In the genomic region with DNA sequence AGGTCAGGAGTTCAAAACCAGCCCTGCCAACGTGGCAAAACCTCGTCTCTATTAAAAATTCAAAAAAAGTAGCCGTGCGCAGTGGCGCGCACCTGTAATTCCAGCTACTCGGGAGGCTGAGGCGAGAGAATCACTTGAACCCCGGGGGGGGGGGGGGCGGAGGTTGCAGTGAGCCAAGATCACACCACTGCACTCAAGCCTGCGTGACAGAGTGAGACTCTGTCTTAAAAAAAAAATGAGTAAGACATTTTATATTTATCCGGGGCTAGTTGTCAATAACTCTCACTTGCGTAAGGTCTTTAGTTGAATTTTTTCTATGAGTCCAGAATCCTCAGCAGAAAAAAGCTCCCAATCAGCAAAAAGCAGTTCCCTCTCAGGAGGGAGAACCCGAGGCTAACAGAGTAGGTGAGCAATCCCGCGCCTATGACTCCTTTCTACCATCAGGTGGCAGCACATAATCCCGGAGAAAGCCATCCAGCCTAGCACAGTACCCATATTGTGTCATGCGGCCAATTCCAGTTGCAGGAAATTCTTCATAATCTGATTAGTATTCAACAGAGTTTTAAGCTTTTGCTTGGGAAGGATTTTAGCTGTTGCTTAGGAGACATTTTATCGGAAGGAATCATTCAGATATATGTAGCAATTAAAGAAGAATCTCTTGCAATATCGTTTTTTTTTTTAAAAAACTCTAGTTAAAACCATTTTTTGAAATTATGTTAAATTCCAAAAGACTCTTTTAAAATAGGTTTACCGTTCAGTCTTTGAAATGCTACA, we compare ENCODE assay signal across 8 cellular contexts. TPM values are rescaled to one million over a fixed set of nuclear protein-coding genes. Genes with fewer than 3 reads are reported as not detected.
DNase-seq lines count a peak whose midpoint lies in the region; ATAC-seq and TF ChIP-seq lines count a peak whose summit lies in the region.

No MANE protein-coding gene starts in this region.

- DNase-seq in NCI-H146 treated with DMSO at 0.1 percent for 48 hours (lab: John Stamatoyannopoulos, UW; ENCODE audit: unreplicated experiment) (peak; percentile 40), T-helper 2 cell (peak in 4 of 5 experiments; percentile 17 to 54 (median 21)), anterior cingulate cortex (lab: John Stamatoyannopoulos, UW) (peak in 53 of 58 donors; percentile 1 to 91 (median 64)), right cardiac atrium (peak; percentile 65 to 87 (median 74)), gastrocnemius medialis (peak; percentile 54 to 62)

- H3K27me3 ChIP-seq in right cardiac atrium (ENCODE audit: control insufficient read depth, insufficient read depth): no peaks in the 10 kb centered on the region
- no peaks in the 10 kb centered on the region for H3K27me3 ChIP-seq in gastrocnemius medialis

- TF ChIP-seq CTCF in 22Rv1 (IDR thresholded peaks at IDR 0.05): peak; percentile 93
- peak; percentile 24 to 83 (median 54) for TF ChIP-seq CTCF in gastrocnemius medialis (IDR thresholded peaks at IDR 0.05 in 4 of 5, conservative IDR thresholded peaks at IDR 0.05 in 1 of 5)

- H3K4me3 ChIP-seq in right cardiac atrium (ENCODE audit: low read length) (no peak overlapping the region), gastrocnemius medialis (no peak overlapping the region)

- in situ Hi-C loops in gastrocnemius medialis (cut with MboI; ENCODE audit: low sequenced_read_pairs in 4 of 4): no loop called here

- ATAC-seq in GM18499 (IDR thresholded peaks at IDR 0.05; ENCODE audit: insufficient read depth, unreplicated experiment): peak; percentile 98
- ATAC-seq in HG02884 (IDR thresholded peaks at IDR 0.05; ENCODE audit: unreplicated experiment): peak; percentile 100
- ATAC-seq in right cardiac atrium: peak; percentile 95 to 97
- ATAC-seq in gastrocnemius medialis: peak; percentile 91 to 95

- H3K9me3 ChIP-seq in right cardiac atrium (ENCODE audit: control insufficient read depth, low read length) (no peaks in the 10 kb centered on the region), gastrocnemius medialis (no peaks in the 10 kb centered on the region)

- TF ChIP-seq POLR2A in gastrocnemius medialis (IDR thresholded peaks at IDR 0.05): no peak

- intact Hi-C loops in right cardiac atrium (cut with DNase I) (loop anchor here in 1 of 4 donors (5.0 kb wide), 1 partner anchor 77 kb away; no protein-coding TSS in a partner anchor), gastrocnemius medialis (cut with DNase I; ENCODE audit: low total_unique reads) (loop anchor here (2.0 kb wide), 1 partner anchor 80 kb away; a partner anchor contains a TSS)

- no peaks in the 10 kb centered on the region for H3K36me3 ChIP-seq in gastrocnemius medialis

- H3K4me1 ChIP-seq in right cardiac atrium (ENCODE audit: control insufficient read depth, insufficient read depth, low read length) (no peaks in the 10 kb centered on the region), gastrocnemius medialis (peaks cover 0 to 5% of the 10 kb centered on the region in 2 donors)

- H3K27ac ChIP-seq in 22Rv1: no peak overlapping the region
- no peak overlapping the region for H3K27ac ChIP-seq in right cardiac atrium (ENCODE audit: low read length)
- no peak overlapping the region for H3K27ac ChIP-seq in gastrocnemius medialis

- WGBS in right cardiac atrium: 41% methylated on average over 21 of the region's 21 CpGs

RNA-seq across cellular contexts. Expression of a gene that starts 11.9 kb away (rescaled TPM):
- total RNA-seq in right cardiac atrium: not detected
- polyA plus RNA-seq in right cardiac atrium: not detected
- not detected for total RNA-seq in gastrocnemius medialis

RNA-seq across cellular contexts. Expression of a gene that starts 14.6 kb away (rescaled TPM):
- total RNA-seq in right cardiac atrium (not detected), gastrocnemius medialis (not detected)
- polyA plus RNA-seq in right cardiac atrium: not detected

RNA-seq across cellular contexts. Expression of a gene that starts 29.3 kb away (rescaled TPM):
- total RNA-seq in right cardiac atrium: not detected
- polyA plus RNA-seq in right cardiac atrium: not detected
- not detected for total RNA-seq in gastrocnemius medialis

RNA-seq across cellular contexts. Expression of a gene that starts 45.6 kb away (rescaled TPM):
- total RNA-seq in right cardiac atrium (not detected), gastrocnemius medialis (not detected)
- not detected for polyA plus RNA-seq in right cardiac atrium

RNA-seq across cellular contexts. Expression of a gene that starts 50.9 kb away (rescaled TPM):
- 1 to 10 TPM in 1 of 4 donors, not detected in 3; 2.6 TPM for total RNA-seq in right cardiac atrium
- not detected for polyA plus RNA-seq in right cardiac atrium
- not detected for total RNA-seq in gastrocnemius medialis

Comparison
In these comparisons a context has a peak if more than half of its experiments do, and no peak if none do; other contexts are left out.
1. DNase-seq: peak in every context shown above with its lines; median percentile 74 in right cardiac atrium; 64 in anterior cingulate cortex; 58 in gastrocnemius medialis; 40 in NCI-H146 treated with DMSO at 0.1 percent for 48 hours; 21 in T-helper 2 cell.